ENCODE assay signal across 24 cellular contexts in the genomic region with DNA sequence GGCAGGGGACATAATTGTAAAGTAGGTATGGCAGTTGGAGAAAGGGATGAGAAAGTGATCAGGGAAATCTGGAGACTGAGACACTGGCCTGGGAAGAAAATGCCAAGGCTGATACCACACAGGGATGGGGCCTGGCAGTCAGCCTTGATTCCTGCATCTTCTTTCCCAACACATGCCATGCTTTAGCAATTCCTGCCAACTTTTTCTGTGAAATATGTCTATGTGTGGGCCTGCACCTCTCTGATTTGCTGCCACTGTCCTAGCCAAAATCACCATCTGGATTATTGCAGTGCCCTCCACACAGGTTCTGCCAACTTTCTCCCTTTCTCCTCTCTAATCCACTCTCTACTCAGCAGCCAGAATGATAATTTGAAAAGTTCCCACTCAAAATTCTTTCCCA.
"Had no signal": no experiment of that assay in that cellular context is flagged by ENCODE, and none has a peak within 500 bp of the region (broad histone marks: within the 10 kb centered on the region; RNA-seq: fewer than 3 reads in every experiment).

No MANE protein-coding gene starts in this region.

- H3K27me3 Mint-ChIP-seq: activated T-cell treated with anti-CD3 and anti-CD28 coated beads, Interleukin-2, amount 50 U/mL, for 24 hours; activated T-helper 17 cell treated with anti-CD3 and anti-CD28 coated beads, Interleukin-2, amount 50 U/mL, for 72 hours; central memory CD8-positive, alpha-beta T cell; naive B cell; type B pancreatic cell had no signal

- H3K4me3 Mint-ChIP-seq: activated T-cell treated with anti-CD3 and anti-CD28 coated beads, Interleukin-2, amount 50 U/mL, for 24 hours; activated T-helper 17 cell treated with anti-CD3 and anti-CD28 coated beads, Interleukin-2, amount 50 U/mL, for 72 hours; central memory CD8-positive, alpha-beta T cell; endodermal cell; naive B cell; type B pancreatic cell had no signal

- H3K4me1 Mint-ChIP-seq: activated T-helper 17 cell treated with anti-CD3 and anti-CD28 coated beads, Interleukin-2, amount 50 U/mL, for 72 hours; central memory CD8-positive, alpha-beta T cell; naive B cell had no signal

- H3K27ac Mint-ChIP-seq: activated naive CD4-positive, alpha-beta T cell treated with anti-CD3 and anti-CD28 coated beads, Interleukin-2, amount 50 U/mL, for 72 hours; activated T-cell treated with anti-CD3 and anti-CD28 coated beads, Interleukin-2, amount 50 U/mL, for 24 hours; activated T-helper 17 cell treated with anti-CD3 and anti-CD28 coated beads, Interleukin-2, amount 50 U/mL, for 72 hours; endodermal cell; naive B cell; type B pancreatic cell had no signal

- DNase-seq: activated CD4-positive, alpha-beta T cell treated with anti-CD3 and anti-CD28 coated beads for 1 hour; activated CD8-positive, alpha-beta memory T cell treated with anti-CD3 and anti-CD28 coated beads for 24 hours; activated CD8-positive, alpha-beta memory T cell treated with anti-CD3 and anti-CD28 coated beads, Interleukin-2, amount 50 U/mL, for 4 hours; activated T-cell treated with anti-CD3 and anti-CD28 coated beads, Interleukin-2, amount 50 U/mL, for 24 hours; cortex of kidney; endodermal cell; esophagus squamous epithelium; foreskin keratinocyte; left colon; mesenchymal stem cell; mucosa of descending colon; naive B cell; occipital lobe; right lobe of liver; small intestine; stimulated activated CD4-positive, alpha-beta T cell treated with anti-CD3 and anti-CD28 coated beads, Interleukin-2, amount 100 ng/mL, for 24 hours; stimulated activated CD8-positive, alpha-beta memory T cell treated with anti-CD3 and anti-CD28 coated beads, Interleukin-4, amount 100 ng/mL, for 48 hours; stimulated activated naive CD4-positive, alpha-beta T cell; testis; WERI-Rb-1 had no signal

- ATAC-seq: activated naive CD4-positive, alpha-beta T cell treated with anti-CD3 and anti-CD28 coated beads, Interleukin-2, amount 50 U/mL, for 72 hours; activated T-helper 17 cell treated with anti-CD3 and anti-CD28 coated beads, Interleukin-2, amount 50 U/mL, for 72 hours; foreskin keratinocyte; left colon; mucosa of descending colon; right lobe of liver had no signal
